ENCODE assay signal across 22 cellular contexts in genomic region chr15:54373332-54373731, GRCh38.
"Had no signal": no experiment of that assay in that cellular context is flagged by ENCODE, and none has a peak within 500 bp of the region (broad histone marks: within the 10 kb centered on the region; RNA-seq: fewer than 3 reads in every experiment).

No MANE protein-coding gene starts in this region.

- ATAC-seq: effector memory CD8-positive, alpha-beta T cell; esophagus mucosa; gastrocnemius medialis; left lung; left ventricle myocardium superior; lower lobe of right lung had no signal

- H3K27ac ChIP-seq: colonic mucosa, epithelial cell of prostate, esophagus squamous epithelium, gastrocnemius medialis, heart right ventricle, left lung, lower lobe of right lung had no signal

- H3K27me3 ChIP-seq: colonic mucosa, esophagus squamous epithelium, gastrocnemius medialis, heart right ventricle, left lung had no signal

- DNase-seq: colonic mucosa; cortex of kidney; effector CD8-positive, alpha-beta T cell; effector memory CD8-positive, alpha-beta T cell; endodermal cell; erythroblast; esophagus squamous epithelium; foreskin fibroblast; foreskin melanocyte; gastrocnemius medialis; glutamatergic neuron; head of caudate nucleus; heart right ventricle; hippocampal formation; left cardiac atrium; left ventricle myocardium superior; lower lobe of right lung; mesenchymal stem cell; midbrain had no signal

- H3K36me3 ChIP-seq: colonic mucosa, esophagus squamous epithelium, gastrocnemius medialis, heart right ventricle, left lung, lower lobe of right lung had no signal

- H3K9me3 ChIP-seq: colonic mucosa, gastrocnemius medialis, lower lobe of right lung had no signal

- H3K4me3 ChIP-seq: colonic mucosa, esophagus squamous epithelium, gastrocnemius medialis, heart right ventricle, left lung, lower lobe of right lung had no signal

- H3K4me1 ChIP-seq: colonic mucosa, esophagus squamous epithelium, gastrocnemius medialis, heart right ventricle, left lung, lower lobe of right lung had no signal
